In the genomic region with DNA sequence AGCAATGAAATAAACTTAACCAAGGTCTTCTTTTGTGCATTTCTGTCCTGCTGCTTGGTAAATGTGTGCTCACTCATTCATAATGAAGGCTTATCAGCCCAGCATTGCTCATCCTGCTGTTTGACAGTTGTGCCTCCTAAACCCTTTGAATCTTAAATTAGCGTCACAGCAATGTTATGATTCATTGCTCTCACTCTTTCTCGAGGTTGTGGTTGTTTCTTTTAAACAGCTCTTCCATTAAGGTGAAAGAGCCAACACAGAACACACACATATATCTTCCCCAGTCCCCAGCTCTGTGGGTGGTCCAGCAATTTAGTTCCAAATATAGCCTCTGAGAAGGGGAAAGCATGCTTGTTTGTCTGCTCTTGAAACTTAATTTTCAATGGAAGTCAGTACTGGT, we compare ENCODE assay signal across 12 cellular contexts.
DNase-seq lines count a peak whose midpoint lies in the region; ATAC-seq and TF ChIP-seq lines count a peak whose summit lies in the region.
"Had no signal": no experiment of that assay in that cellular context is flagged by ENCODE, and none has a peak within 500 bp of the region (broad histone marks: within the 10 kb centered on the region; RNA-seq: fewer than 3 reads in every experiment).

No MANE protein-coding gene starts in this region.

- H3K27me3 Mint-ChIP-seq in activated CD8-positive, alpha-beta T cell treated with anti-CD3 and anti-CD28 coated beads for 36 hours, result peaks cover 4% of the 10 kb centered on the region
- H3K27me3 Mint-ChIP-seq in activated CD8-positive, alpha-beta T cell treated with anti-CD3 and anti-CD28 coated beads, Interleukin-2, amount 10 ng/mL, durations not matched to agents 7 days and 5 days (ENCODE audit: low read depth), result peaks cover 11% of the 10 kb centered on the region
- H3K27me3 Mint-ChIP-seq in activated T-helper 1 cell treated with anti-CD3 and anti-CD28 coated beads, Interleukin-12 subunit alpha, Interleukin-12 subunit beta, Interleukin-2, Interleukin-4 antibody, amounts not matched to agents 30 ng/mL and 10 ng/mL and 1 ng/mL, durations not matched to agents 14 hours and 24 hours and 36 hours (ENCODE audit: insufficient read depth), result peaks cover 3% of the 10 kb centered on the region

- no peak for TF ChIP-seq CTCF in activated CD8-positive, alpha-beta T cell treated with anti-CD3 and anti-CD28 coated beads for 36 hours (IDR thresholded peaks at IDR 0.05)
- TF ChIP-seq CTCF in fibroblast of pulmonary artery (IDR thresholded peaks at IDR 0.05; ENCODE audit: low read length, missing control alignments), result no peak

- no peak overlapping the region for H3K4me3 Mint-ChIP-seq in activated CD8-positive, alpha-beta T cell treated with anti-CD3 and anti-CD28 coated beads for 36 hours
- H3K4me3 Mint-ChIP-seq in activated CD8-positive, alpha-beta T cell treated with anti-CD3 and anti-CD28 coated beads, Interleukin-2, amount 10 ng/mL, durations not matched to agents 7 days and 5 days, result no peak overlapping the region
- no peak overlapping the region for H3K4me3 Mint-ChIP-seq in activated T-helper 1 cell treated with anti-CD3 and anti-CD28 coated beads, Interleukin-12 subunit alpha, Interleukin-12 subunit beta, Interleukin-2, Interleukin-4 antibody, amounts not matched to agents 30 ng/mL and 10 ng/mL and 1 ng/mL, durations not matched to agents 14 hours and 24 hours and 36 hours

- intact Hi-C loops in activated CD8-positive, alpha-beta T cell treated with anti-CD3 and anti-CD28 coated beads for 36 hours (cut with micrococcal nuclease), result no loop called here
- intact Hi-C loops in activated T-helper 1 cell treated with anti-CD3 and anti-CD28 coated beads, Interleukin-12 subunit alpha, Interleukin-12 subunit beta, Interleukin-2, Interleukin-4 antibody, amounts not matched to agents 30 ng/mL and 10 ng/mL and 1 ng/mL, durations not matched to agents 14 hours and 24 hours and 36 hours (cut with micrococcal nuclease), result no loop called here

- H3K9me3 Mint-ChIP-seq in activated CD8-positive, alpha-beta T cell treated with anti-CD3 and anti-CD28 coated beads for 36 hours, result no peaks in the 10 kb centered on the region
- no peaks in the 10 kb centered on the region for H3K9me3 Mint-ChIP-seq in activated CD8-positive, alpha-beta T cell treated with anti-CD3 and anti-CD28 coated beads, Interleukin-2, amount 10 ng/mL, durations not matched to agents 7 days and 5 days (ENCODE audit: insufficient read depth)
- H3K9me3 Mint-ChIP-seq in activated T-helper 1 cell treated with anti-CD3 and anti-CD28 coated beads, Interleukin-12 subunit alpha, Interleukin-12 subunit beta, Interleukin-2, Interleukin-4 antibody, amounts not matched to agents 30 ng/mL and 10 ng/mL and 1 ng/mL, durations not matched to agents 14 hours and 24 hours and 36 hours, result no peaks in the 10 kb centered on the region

- H3K4me1 Mint-ChIP-seq in activated CD8-positive, alpha-beta T cell treated with anti-CD3 and anti-CD28 coated beads for 36 hours (ENCODE audit: low read depth), result no peaks in the 10 kb centered on the region
- no peaks in the 10 kb centered on the region for H3K4me1 Mint-ChIP-seq in activated CD8-positive, alpha-beta T cell treated with anti-CD3 and anti-CD28 coated beads, Interleukin-2, amount 10 ng/mL, durations not matched to agents 7 days and 5 days (ENCODE audit: low read depth)
- H3K4me1 Mint-ChIP-seq in activated T-helper 1 cell treated with anti-CD3 and anti-CD28 coated beads, Interleukin-12 subunit alpha, Interleukin-12 subunit beta, Interleukin-2, Interleukin-4 antibody, amounts not matched to agents 30 ng/mL and 10 ng/mL and 1 ng/mL, durations not matched to agents 14 hours and 24 hours and 36 hours (ENCODE audit: low read depth), result no peaks in the 10 kb centered on the region

- CTCF ChIA-PET in activated CD8-positive, alpha-beta T cell treated with anti-CD3 and anti-CD28 coated beads for 36 hours (lab: Charles Lee), result no interaction called here
- CTCF ChIA-PET in activated CD8-positive, alpha-beta T cell treated with anti-CD3 and anti-CD28 coated beads, Interleukin-2, amount 10 ng/mL, durations not matched to agents 7 days and 5 days (lab: Charles Lee), result interaction anchor here (1.0 kb wide), 1 partner anchor 132 kb away, joined by 3 read pairs; no protein-coding TSS in a partner anchor

- H3K4me3 ChIP-seq in fibroblast of pulmonary artery (replicated peaks; ENCODE audit: low read depth, low read length), result no peak overlapping the region
- H3K4me3 ChIP-seq: gastrocnemius medialis, lung had no signal

- peak; percentile 71 for ATAC-seq in activated CD8-positive, alpha-beta T cell treated with anti-CD3 and anti-CD28 coated beads for 36 hours
- no peak for ATAC-seq in activated CD8-positive, alpha-beta T cell treated with anti-CD3 and anti-CD28 coated beads, Interleukin-2, amount 10 ng/mL, durations not matched to agents 7 days and 5 days
- peak; percentile 65 for ATAC-seq in stimulated activated naive CD8-positive, alpha-beta T cell treated with anti-CD3 and anti-CD28 coated beads, Interleukin-15, Interleukin-2, amounts not matched to agents 100 U/mL and 50 U/mL, for 24 hours
- ATAC-seq in GM19035 (IDR thresholded peaks at IDR 0.05; ENCODE audit: unreplicated experiment), result no peak
- ATAC-seq: gastrocnemius medialis had no signal

- no peaks in the 10 kb centered on the region for H3K36me3 Mint-ChIP-seq in activated CD8-positive, alpha-beta T cell treated with anti-CD3 and anti-CD28 coated beads for 36 hours (ENCODE audit: low read depth)
- H3K36me3 Mint-ChIP-seq in activated CD8-positive, alpha-beta T cell treated with anti-CD3 and anti-CD28 coated beads, Interleukin-2, amount 10 ng/mL, durations not matched to agents 7 days and 5 days (ENCODE audit: low read depth), result no peaks in the 10 kb centered on the region
- H3K36me3 Mint-ChIP-seq in activated T-helper 1 cell treated with anti-CD3 and anti-CD28 coated beads, Interleukin-12 subunit alpha, Interleukin-12 subunit beta, Interleukin-2, Interleukin-4 antibody, amounts not matched to agents 30 ng/mL and 10 ng/mL and 1 ng/mL, durations not matched to agents 14 hours and 24 hours and 36 hours (ENCODE audit: low read depth), result no peaks in the 10 kb centered on the region

- no peak overlapping the region for H3K27ac Mint-ChIP-seq in activated CD8-positive, alpha-beta T cell treated with anti-CD3 and anti-CD28 coated beads for 36 hours
- no peak overlapping the region for H3K27ac Mint-ChIP-seq in activated CD8-positive, alpha-beta T cell treated with anti-CD3 and anti-CD28 coated beads, Interleukin-2, amount 10 ng/mL, durations not matched to agents 7 days and 5 days
- H3K27ac Mint-ChIP-seq in activated T-helper 1 cell treated with anti-CD3 and anti-CD28 coated beads, Interleukin-12 subunit alpha, Interleukin-12 subunit beta, Interleukin-2, Interleukin-4 antibody, amounts not matched to agents 30 ng/mL and 10 ng/mL and 1 ng/mL, durations not matched to agents 14 hours and 24 hours and 36 hours, result no peak overlapping the region

- POLR2A ChIA-PET in activated CD8-positive, alpha-beta T cell treated with anti-CD3 and anti-CD28 coated beads for 36 hours (lab: Charles Lee), result no interaction called here
- POLR2A ChIA-PET in activated CD8-positive, alpha-beta T cell treated with anti-CD3 and anti-CD28 coated beads, Interleukin-2, amount 10 ng/mL, durations not matched to agents 7 days and 5 days (lab: Charles Lee), result no interaction called here

- peak; percentile 3 for DNase-seq in activated CD8-positive, alpha-beta T cell treated with anti-CD3 and anti-CD28 coated beads for 36 hours
- no peak for DNase-seq in activated CD8-positive, alpha-beta T cell treated with anti-CD3 and anti-CD28 coated beads, Interleukin-2, amount 10 ng/mL, durations not matched to agents 7 days and 5 days
- peak; percentile 86 for DNase-seq in NCI-H2227 (lab: John Stamatoyannopoulos, UW; ENCODE audit: unreplicated experiment)
- peak; percentile 13 for DNase-seq in fibroblast of pulmonary artery (ENCODE audit: low read depth)
- DNase-seq in stimulated activated naive CD8-positive, alpha-beta T cell treated with anti-CD3 and anti-CD28 coated beads, Interleukin-15, Interleukin-2, amounts not matched to agents 100 U/mL and 50 U/mL, for 24 hours, result no peak
- no peak for DNase-seq in activated T-helper 1 cell treated with anti-CD3 and anti-CD28 coated beads, Interleukin-12 subunit alpha, Interleukin-12 subunit beta, Interleukin-2, Interleukin-4 antibody, amounts not matched to agents 30 ng/mL and 10 ng/mL and 1 ng/mL, durations not matched to agents 14 hours and 24 hours and 36 hours (ENCODE audit: low spot score)
- no peak for DNase-seq in NCI-H1092 (lab: John Stamatoyannopoulos, UW)
- DNase-seq: ACHN, cerebellar nuclear complex, gastrocnemius medialis had no signal

Comparison
In these comparisons a context has a peak if more than half of its experiments do, and no peak if none do; other contexts are left out.
1. ATAC-seq: peak in activated CD8-positive, alpha-beta T cell treated with anti-CD3 and anti-CD28 coated beads for 36 hours (single experiment) and stimulated activated naive CD8-positive, alpha-beta T cell treated with anti-CD3 and anti-CD28 coated beads, Interleukin-15, Interleukin-2, amounts not matched to agents 100 U/mL and 50 U/mL, for 24 hours (single experiment); none in activated CD8-positive, alpha-beta T cell treated with anti-CD3 and anti-CD28 coated beads, Interleukin-2, amount 10 ng/mL, durations not matched to agents 7 days and 5 days (single experiment) and GM19035 (single experiment).
2. DNase-seq: peak in activated CD8-positive, alpha-beta T cell treated with anti-CD3 and anti-CD28 coated beads for 36 hours (single experiment), NCI-H2227 (single experiment) and fibroblast of pulmonary artery (single experiment); none in activated CD8-positive, alpha-beta T cell treated with anti-CD3 and anti-CD28 coated beads, Interleukin-2, amount 10 ng/mL, durations not matched to agents 7 days and 5 days (single experiment), stimulated activated naive CD8-positive, alpha-beta T cell treated with anti-CD3 and anti-CD28 coated beads, Interleukin-15, Interleukin-2, amounts not matched to agents 100 U/mL and 50 U/mL, for 24 hours (single experiment), activated T-helper 1 cell treated with anti-CD3 and anti-CD28 coated beads, Interleukin-12 subunit alpha, Interleukin-12 subunit beta, Interleukin-2, Interleukin-4 antibody, amounts not matched to agents 30 ng/mL and 10 ng/mL and 1 ng/mL, durations not matched to agents 14 hours and 24 hours and 36 hours (single experiment) and NCI-H1092 (single experiment).